ENCODE assay signal across 19 cellular contexts in genomic region chr22:48594016-48594756, GRCh38.
DNase-seq lines count a peak whose midpoint lies in the region; ATAC-seq and TF ChIP-seq lines count a peak whose summit lies in the region.
"Had no signal": no experiment of that assay in that cellular context is flagged by ENCODE, and none has a peak within 500 bp of the region (broad histone marks: within the 10 kb centered on the region; RNA-seq: fewer than 3 reads in every experiment).

No MANE protein-coding gene starts in this region.

- H3K4me3 ChIP-seq in neuronal stem cell (ENCODE audit: low read length in 2 of 2) (no peak overlapping the region), uterus (no peak overlapping the region)
- H3K4me3 ChIP-seq: MG63, SK-N-MC had no signal

- H3K9me3 ChIP-seq in neuronal stem cell (replicated peaks in 1 of 2; ENCODE audit: control insufficient read depth in 2 of 2, insufficient read depth in 1 of 2, low read depth in 1 of 2, low read length in 2 of 2) (peaks cover 0 to 2% of the 10 kb centered on the region in 2 donors), uterus (no peaks in the 10 kb centered on the region)
- H3K9me3 ChIP-seq: MG63 had no signal

- H3K27me3 ChIP-seq in neuronal stem cell (ENCODE audit: control insufficient read depth in 3 of 3, insufficient read depth in 3 of 3, low read depth in 1 of 3, low read length in 3 of 3) (no peaks in the 10 kb centered on the region), uterus (no peaks in the 10 kb centered on the region)
- H3K27me3 ChIP-seq: MG63 had no signal

- H3K4me1 ChIP-seq in neuronal stem cell (ENCODE audit: control insufficient read depth in 2 of 2, insufficient read depth in 1 of 2, low read depth in 1 of 2, low read length in 2 of 2) = peaks cover 0 to 3% of the 10 kb centered on the region in 2 donors
- H3K4me1 ChIP-seq in uterus = no peaks in the 10 kb centered on the region

- no peak overlapping the region for H2BK15ac ChIP-seq in neuronal stem cell (ENCODE audit: low read length)

- WGBS in neuronal stem cell (ENCODE audit: extremely low coverage in 2 of 2, insufficient read length in 2 of 2, insufficient replicate concordance in 1 of 2), 2 donors = no CpG with 5 or more reads among the region's 21 CpGs

- H3K36me3 ChIP-seq in neuronal stem cell (replicated peaks in 1 of 2; ENCODE audit: control insufficient read depth in 2 of 2, insufficient read depth in 2 of 2, low read length in 2 of 2) (peaks cover 0 to 13% of the 10 kb centered on the region in 2 donors), uterus (no peaks in the 10 kb centered on the region)
- H3K36me3 ChIP-seq: MG63 had no signal

- peak overlapping the region; percentile 31 for H3K18ac ChIP-seq in neuronal stem cell (ENCODE audit: low read length)

- intact Hi-C loops in uterus (cut with DNase I; ENCODE audit: low total_unique reads) = no loop called here

- H3K14ac ChIP-seq in neuronal stem cell (ENCODE audit: low read length) = peak overlapping the region; percentile 76

- H2AFZ ChIP-seq in neuronal stem cell (ENCODE audit: low read length) = no peak overlapping the region

- H3K9ac ChIP-seq in neuronal stem cell (ENCODE audit: low read depth, low read length, poor library complexity) = peak overlapping the region; percentile 44

- no peak overlapping the region for H4K91ac ChIP-seq in neuronal stem cell (ENCODE audit: low read depth, low read length, poor library complexity)

- TF ChIP-seq POLR2A in uterus (IDR thresholded peaks at IDR 0.05) = no peak

- peak; percentile 51 for DNase-seq in NCI-H2171 treated with DMSO at 0.1 percent for 48 hours (lab: John Stamatoyannopoulos, UW)
- no peak for DNase-seq in NCI-H2171 (lab: John Stamatoyannopoulos, UW)
- peak; percentile 51 for DNase-seq in DMS79 (lab: John Stamatoyannopoulos, UW)
- DNase-seq in NCI-H446 treated with DMSO at 0.1 percent for 48 hours (lab: John Stamatoyannopoulos, UW) = peak; percentile 13
- DNase-seq in neuronal stem cell (ENCODE audit: low spot score) = no peak
- DNase-seq in NCI-H2107 treated with DMSO at 0.1 percent for 48 hours (lab: John Stamatoyannopoulos, UW; ENCODE audit: unreplicated experiment) = no peak
- no peak for DNase-seq in uterus
- DNase-seq: 8988T, GOT3, HCEC 1CT, MG63, NCI-H1417, NCI-H187 treated with DMSO at 0.1 percent for 48 hours, NCI-H345, NCI-H526, PC-3, SHP77 treated with DMSO at 0.1 percent for 48 hours had no signal

- peak overlapping the region; percentile 76 for H4K8ac ChIP-seq in neuronal stem cell (ENCODE audit: low read depth, low read length)

- peak overlapping the region; percentile 21 for H2AK5ac ChIP-seq in neuronal stem cell (ENCODE audit: low read depth, low read length)

- no peak for ATAC-seq in HG02798 (IDR thresholded peaks at IDR 0.05; ENCODE audit: poor library complexity, unreplicated experiment)
- ATAC-seq: PC-3 had no signal

- peak overlapping the region; percentile 43 for H3K23ac ChIP-seq in neuronal stem cell (ENCODE audit: low read depth, low read length, poor library complexity)

- H2BK12ac ChIP-seq in neuronal stem cell (ENCODE audit: low read length) = no peak overlapping the region

- H3K27ac ChIP-seq in neuronal stem cell (replicated peaks; ENCODE audit: low read length) (no peak overlapping the region), uterus (no peak overlapping the region)
- H3K27ac ChIP-seq: SK-N-MC had no signal

- H2BK120ac ChIP-seq in neuronal stem cell (ENCODE audit: low read depth, low read length) = no peak overlapping the region

- no peak for TF ChIP-seq CTCF in uterus (IDR thresholded peaks at IDR 0.05)

- H2BK5ac ChIP-seq in neuronal stem cell (ENCODE audit: low read length) = peak overlapping the region; percentile 75

- peaks cover 16% of the 10 kb centered on the region for H3K79me1 ChIP-seq in neuronal stem cell (ENCODE audit: low read depth, low read length)

- H3K4ac ChIP-seq in neuronal stem cell (ENCODE audit: low read length) = no peak overlapping the region

- H3K4me2 ChIP-seq in neuronal stem cell (ENCODE audit: insufficient read depth, low read length, poor library complexity, severe bottlenecking) = no peak overlapping the region

Comparison
In these comparisons a context has a peak if more than half of its experiments do, and no peak if none do; other contexts are left out.
1. DNase-seq: peak in NCI-H2171 treated with DMSO at 0.1 percent for 48 hours (single experiment), DMS79 (single experiment) and NCI-H446 treated with DMSO at 0.1 percent for 48 hours (single experiment); none in NCI-H2171 (single experiment), neuronal stem cell (single experiment), NCI-H2107 treated with DMSO at 0.1 percent for 48 hours (single experiment) and uterus (0 of 2).